Comparison of ENCODE assay signal across 23 cellular contexts in the genomic region with DNA sequence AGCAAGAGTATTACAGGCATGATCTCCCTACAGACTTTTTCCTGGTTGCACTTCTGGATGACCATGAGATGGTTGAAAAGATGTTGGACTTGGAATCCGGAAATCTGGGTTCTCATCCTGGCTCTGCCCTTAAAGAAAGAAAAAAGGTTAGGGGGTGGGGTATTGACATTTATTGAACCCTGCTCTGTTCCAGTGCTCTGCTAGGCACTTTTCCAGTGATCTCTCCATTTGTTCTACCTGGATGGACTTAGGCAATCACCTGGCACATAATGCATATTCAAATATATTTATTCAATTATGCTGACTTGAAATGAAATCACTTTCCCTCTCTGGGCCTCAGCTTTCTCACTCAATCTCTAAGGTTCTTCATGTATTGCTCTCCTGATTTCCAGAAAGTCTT.
A peak's percentile ranks its signal among the peaks of the same experiment; 100 is the strongest.
DNase-seq lines count a peak whose midpoint lies in the region; ATAC-seq and TF ChIP-seq lines count a peak whose summit lies in the region.
"Had no signal": no experiment of that assay in that cellular context is flagged by ENCODE, and none has a peak within 500 bp of the region (broad histone marks: within the 10 kb centered on the region; RNA-seq: fewer than 3 reads in every experiment).

No MANE protein-coding gene starts in this region.

- 20% methylated on average over 1 of the region's 1 CpG for WGBS in right lobe of liver (ENCODE audit: insufficient coverage, low coverage, low lambda C conversion rate, missing lambda C conversion rate)

- no peaks in the 10 kb centered on the region for H3K9me3 ChIP-seq in ascending aorta
- H3K9me3 ChIP-seq in right lobe of liver = no peaks in the 10 kb centered on the region
- H3K9me3 ChIP-seq: BE2C, BLaER1 had no signal

- ATAC-seq in right lobe of liver = peak; percentile 43 to 88 (median 47)
- ATAC-seq in GM21360 (IDR thresholded peaks at IDR 0.05; ENCODE audit: unreplicated experiment) = no peak
- ATAC-seq: GM12878 had no signal

- DNase-seq in ascending aorta (ENCODE audit: low spot score in 2 of 2) = no peak
- peak in 1 of 3 donors; percentile 55 for DNase-seq in right lobe of liver
- DNase-seq in NCI-H1417 (lab: John Stamatoyannopoulos, UW) = no peak
- no peak for DNase-seq in head of caudate nucleus
- DNase-seq: 8988T; ACHN; BE2C; C1 segment of cervical spinal cord; CD4-positive, alpha-beta memory T cell; CD4-positive, CD25-positive, alpha-beta regulatory T cell; CD8-positive, alpha-beta memory T cell; COR-L47; DMS 273 treated with DMSO at 0.1 percent for 48 hours; DMS153; DMS53; DMS79; DND-41; EL; GDM1 had no signal

- intact Hi-C loops in ascending aorta (cut with DNase I) = no loop called here
- intact Hi-C loops in right lobe of liver (cut with DNase I) = no loop called here
- intact Hi-C loops in head of caudate nucleus (cut with DNase I) = no loop called here

- H3K27ac ChIP-seq in VCaP (peak overlapping the region; percentile 61), ascending aorta (peak overlapping the region; percentile 88 to 89), right lobe of liver (no peak overlapping the region)
- H3K27ac ChIP-seq: BLaER1 had no signal

- H3K4me3 ChIP-seq in ascending aorta (no peak overlapping the region), right lobe of liver (no peak overlapping the region)
- H3K4me3 ChIP-seq: BLaER1, GM12878 had no signal

- no peaks in the 10 kb centered on the region for H3K36me3 ChIP-seq in ascending aorta
- no peaks in the 10 kb centered on the region for H3K36me3 ChIP-seq in right lobe of liver
- H3K36me3 ChIP-seq: BE2C, BLaER1 had no signal

- TF ChIP-seq CTCF in VCaP (conservative IDR thresholded peaks at IDR 0.05) (no peak), ascending aorta (IDR thresholded peaks at IDR 0.05) (no peak), right lobe of liver (IDR thresholded peaks at IDR 0.05) (no peak)

- TF ChIP-seq POLR2A in right lobe of liver (IDR thresholded peaks at IDR 0.05) = no peak

- no peaks in the 10 kb centered on the region for H3K27me3 ChIP-seq in ascending aorta
- no peaks in the 10 kb centered on the region for H3K27me3 ChIP-seq in right lobe of liver
- H3K27me3 ChIP-seq: BE2C, BLaER1 had no signal

- peaks cover 7 to 39% of the 10 kb centered on the region in 2 donors for H3K4me1 ChIP-seq in ascending aorta
- H3K4me1 ChIP-seq in right lobe of liver = peaks cover 0 to 9% (median 0%) of the 10 kb centered on the region in 4 donors
- H3K4me1 ChIP-seq: BE2C, BLaER1 had no signal

Comparison
In these comparisons a context has a peak if more than half of its experiments do, and no peak if none do; other contexts are left out.
1. H3K27ac ChIP-seq: peak in VCaP (single experiment) and ascending aorta (2 of 2); none in right lobe of liver (0 of 3).